ENCODE assay signal across 26 cellular contexts in the genomic region with DNA sequence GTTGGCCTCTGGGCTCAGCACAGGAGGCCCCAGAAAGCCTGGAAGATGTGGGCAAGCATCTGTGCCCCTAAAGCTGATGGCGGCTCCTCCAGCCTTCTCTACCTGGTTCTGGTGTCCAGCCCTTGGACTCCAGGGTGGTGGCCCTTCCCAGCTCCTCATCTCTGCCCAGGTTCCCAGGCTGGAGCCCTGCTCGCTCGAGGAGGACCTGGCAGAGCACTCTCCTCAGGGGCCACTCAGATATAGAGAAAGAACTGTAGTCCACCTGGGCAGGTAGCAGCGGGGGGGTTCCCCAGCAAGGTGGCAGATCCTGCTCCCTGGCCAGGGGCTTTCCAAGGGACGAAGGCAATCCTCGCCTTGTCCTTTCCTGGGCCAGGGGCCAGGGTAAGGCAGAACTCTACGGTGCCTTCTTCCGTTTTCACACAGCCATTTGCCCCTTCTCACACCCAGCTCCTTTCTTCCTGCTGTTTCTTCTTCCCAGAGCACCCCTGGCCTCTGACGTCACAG. TPM values are rescaled to one million over a fixed set of nuclear protein-coding genes. Genes with fewer than 3 reads are reported as not detected.
"Had no signal": no experiment of that assay in that cellular context is flagged by ENCODE, and none has a peak within 500 bp of the region (broad histone marks: within the 10 kb centered on the region; RNA-seq: fewer than 3 reads in every experiment).

No MANE protein-coding gene starts in this region.

- H3K27ac Mint-ChIP-seq: activated naive CD4-positive, alpha-beta T cell treated with anti-CD3 and anti-CD28 coated beads, Interleukin-2, amount 50 U/mL, for 24 hours; activated T-helper 1 cell treated with anti-CD3 and anti-CD28 coated beads, Interleukin-12 subunit alpha, Interleukin-12 subunit beta, Interleukin-2, Interleukin-4 antibody, amounts not matched to agents 30 ng/mL and 10 ng/mL and 1 ng/mL, durations not matched to agents 14 hours and 24 hours and 36 hours; nephron progenitor cell had no signal

- H3K36me3 Mint-ChIP-seq: activated naive CD4-positive, alpha-beta T cell treated with anti-CD3 and anti-CD28 coated beads, Interleukin-2, amount 50 U/mL, for 24 hours; naive B cell had no signal

- DNase-seq: activated CD4-positive, alpha-beta T cell treated with anti-CD3 and anti-CD28 coated beads for 4 hours; activated CD4-positive, alpha-beta T cell treated with anti-CD3 and anti-CD28 coated beads, Interleukin-2, amount 50 U/mL, for 4 hours; anterior cingulate cortex; dermis blood vessel endothelial cell; effector CD4-positive, alpha-beta T cell; foreskin fibroblast; hippocampal formation; left cardiac atrium; left ventricle myocardium superior; naive B cell; nephron progenitor cell; psoas muscle; sigmoid colon; small intestine; stimulated activated CD4-positive, alpha-beta T cell treated with anti-CD3 and anti-CD28 coated beads, Interleukin-1b, Interleukin-23, amount 100 ng/mL, for 48 hours; stimulated activated CD4-positive, alpha-beta T cell treated with anti-CD3 and anti-CD28 coated beads, Interleukin-4, amount 100 ng/mL, for 4 hours; stimulated activated CD8-positive, alpha-beta memory T cell treated with anti-CD3 and anti-CD28 coated beads, Interleukin-4, amount 100 ng/mL, for 48 hours; stimulated activated naive CD4-positive, alpha-beta T cell had no signal

- ATAC-seq: esophagus mucosa, left cardiac atrium, left ventricle myocardium superior, psoas muscle had no signal

- H3K27ac ChIP-seq: psoas muscle, sigmoid colon, suprapubic skin, tibial artery had no signal

- H3K9me3 Mint-ChIP-seq: activated naive CD4-positive, alpha-beta T cell treated with anti-CD3 and anti-CD28 coated beads, Interleukin-2, amount 50 U/mL, for 24 hours; activated T-helper 1 cell treated with anti-CD3 and anti-CD28 coated beads, Interleukin-12 subunit alpha, Interleukin-12 subunit beta, Interleukin-2, Interleukin-4 antibody, amounts not matched to agents 30 ng/mL and 10 ng/mL and 1 ng/mL, durations not matched to agents 14 hours and 24 hours and 36 hours; naive B cell; nephron progenitor cell had no signal

- H3K27me3 ChIP-seq: pancreas, sigmoid colon, suprapubic skin, tibial artery had no signal

- H3K4me3 Mint-ChIP-seq: activated naive CD4-positive, alpha-beta T cell treated with anti-CD3 and anti-CD28 coated beads, Interleukin-2, amount 50 U/mL, for 24 hours; activated T-helper 1 cell treated with anti-CD3 and anti-CD28 coated beads, Interleukin-12 subunit alpha, Interleukin-12 subunit beta, Interleukin-2, Interleukin-4 antibody, amounts not matched to agents 30 ng/mL and 10 ng/mL and 1 ng/mL, durations not matched to agents 14 hours and 24 hours and 36 hours; naive B cell; nephron progenitor cell had no signal

- H3K27me3 Mint-ChIP-seq: activated naive CD4-positive, alpha-beta T cell treated with anti-CD3 and anti-CD28 coated beads, Interleukin-2, amount 50 U/mL, for 24 hours; naive B cell had no signal

- H3K9me3 ChIP-seq: pancreas, psoas muscle, sigmoid colon, suprapubic skin, tibial artery had no signal

- H3K4me3 ChIP-seq: pancreas, psoas muscle, sigmoid colon, suprapubic skin, tibial artery had no signal

- H3K36me3 ChIP-seq: pancreas had no signal

- H3K4me1 ChIP-seq: pancreas, psoas muscle, sigmoid colon had no signal

RNA-seq across cellular contexts. Expression of a gene that starts 18.9 kb away (rescaled TPM):
- total RNA-seq: activated T-helper 1 cell treated with anti-CD3 and anti-CD28 coated beads, Interleukin-12 subunit alpha, Interleukin-12 subunit beta, Interleukin-2, Interleukin-4 antibody, amounts not matched to agents 30 ng/mL and 10 ng/mL and 1 ng/mL, durations not matched to agents 14 hours and 24 hours and 36 hours; endothelial cell of umbilical vein; T-helper 1 cell treated with Interleukin-12 subunit alpha and Interleukin-12 subunit beta and Interleukin-4 antibody, amounts not matched to agents 30 ng/mL and 1 ng/mL, for 36 hours had no signal
